ENCODE assay signal across 15 cellular contexts in the genomic region with DNA sequence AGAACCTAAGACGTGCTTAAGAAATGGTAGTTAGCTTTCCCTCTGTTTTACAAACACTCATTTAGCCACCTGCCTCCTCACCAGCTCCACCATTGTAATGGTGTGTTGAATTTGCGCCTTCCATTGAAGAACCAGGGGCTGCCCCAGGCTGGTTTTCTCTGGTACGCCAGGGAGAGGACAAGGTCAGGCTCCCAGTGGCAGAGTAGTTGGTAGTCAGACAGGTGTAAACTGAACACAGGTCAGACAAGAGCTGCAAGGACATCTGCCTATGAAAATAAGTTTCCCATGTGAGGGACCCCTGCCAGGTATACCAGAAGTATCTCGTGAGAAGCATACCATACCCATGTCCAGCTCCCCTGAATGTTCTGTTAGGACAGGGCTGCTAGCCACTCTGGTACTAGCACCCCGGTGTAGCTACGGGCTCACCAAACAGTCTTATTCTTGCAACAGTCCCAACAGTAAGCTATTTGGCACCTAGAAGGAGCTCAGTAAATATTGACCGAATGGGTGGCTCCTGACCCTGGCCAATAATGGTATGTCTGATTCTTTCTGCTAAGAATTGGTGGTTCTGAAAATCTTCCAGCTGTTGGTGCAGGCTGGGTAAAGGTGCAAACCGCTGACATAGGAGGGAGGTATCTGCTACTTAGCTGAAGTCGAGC.
DNase-seq lines count a peak whose midpoint lies in the region; ATAC-seq and TF ChIP-seq lines count a peak whose summit lies in the region.
"Had no signal": no experiment of that assay in that cellular context is flagged by ENCODE, and none has a peak within 500 bp of the region (broad histone marks: within the 10 kb centered on the region; RNA-seq: fewer than 3 reads in every experiment).

No MANE protein-coding gene starts in this region.

- H3K27me3 ChIP-seq in upper lobe of right lung (no peaks in the 10 kb centered on the region), sigmoid colon (no peaks in the 10 kb centered on the region)
- H3K27me3 ChIP-seq: BLaER1 had no signal

- H3K36me3 Mint-ChIP-seq in memory B cell, result peaks cover 2% of the 10 kb centered on the region
- H3K36me3 Mint-ChIP-seq: CD4-positive, CD25-positive, alpha-beta regulatory T cell had no signal

- TF ChIP-seq POLR2A in sigmoid colon (IDR thresholded peaks at IDR 0.05), result no peak

- peak; percentile 21 for DNase-seq in NCI-H146 (lab: John Stamatoyannopoulos, UW)
- DNase-seq in NCI-H146 treated with DMSO at 0.1 percent for 48 hours (lab: John Stamatoyannopoulos, UW; ENCODE audit: unreplicated experiment), result no peak
- no peak for DNase-seq in left lobe of liver (ENCODE audit: low spot score)
- no peak for DNase-seq in memory B cell (ENCODE audit: low spot score in 2 of 2)
- DNase-seq in upper lobe of right lung, result no peak
- no peak for DNase-seq in sigmoid colon
- DNase-seq in NCI-H2107 treated with DMSO at 0.1 percent for 48 hours (lab: John Stamatoyannopoulos, UW; ENCODE audit: unreplicated experiment), result no peak
- no peak for DNase-seq in GM13977 (ENCODE audit: low spot score)
- DNase-seq: CD4-positive, CD25-positive, alpha-beta regulatory T cell; DMS53; GF-D8; HCEC 1CT; HFFc6 had no signal

- TF ChIP-seq CTCF in upper lobe of right lung (IDR thresholded peaks at IDR 0.05) (no peak), sigmoid colon (IDR thresholded peaks at IDR 0.05) (no peak), GM13977 (IDR thresholded peaks at IDR 0.05; ENCODE audit: extremely low read depth, insufficient read depth, missing control alignments) (no peak)

- H3K9me3 ChIP-seq in upper lobe of right lung (no peaks in the 10 kb centered on the region), sigmoid colon (no peaks in the 10 kb centered on the region)

- no peak overlapping the region for H3K4me3 Mint-ChIP-seq in memory B cell
- H3K4me3 Mint-ChIP-seq: CD4-positive, CD25-positive, alpha-beta regulatory T cell; HFFc6 had no signal

- H3K27ac ChIP-seq in upper lobe of right lung, result no peak overlapping the region
- H3K27ac ChIP-seq in sigmoid colon, result no peak overlapping the region
- H3K27ac ChIP-seq: 22Rv1 had no signal

- H3K9me3 Mint-ChIP-seq in memory B cell, result no peaks in the 10 kb centered on the region

- H3K36me3 ChIP-seq in upper lobe of right lung (no peaks in the 10 kb centered on the region), sigmoid colon (peaks cover 0 to 16% (median 0%) of the 10 kb centered on the region in 4 donors)

- ATAC-seq in left lobe of liver (peak; percentile 70), memory B cell (ENCODE audit: low read depth) (no peak), upper lobe of right lung (peak; percentile 71)

- H3K4me1 ChIP-seq in upper lobe of right lung (no peaks in the 10 kb centered on the region), sigmoid colon (no peaks in the 10 kb centered on the region)

- no peak for TF ChIP-seq EP300 in sigmoid colon (IDR thresholded peaks at IDR 0.05)

- intact Hi-C loops in upper lobe of right lung (cut with DNase I), result no loop called here
- intact Hi-C loops in sigmoid colon (cut with DNase I), result no loop called here

- H3K27me3 Mint-ChIP-seq in memory B cell, result no peaks in the 10 kb centered on the region
- H3K27me3 Mint-ChIP-seq: CD4-positive, CD25-positive, alpha-beta regulatory T cell had no signal

- in situ Hi-C loops in GM13977 (cut with MboI; ENCODE audit: low pct_unique_long_range_greater_than_20kb, low sequenced_read_pairs, unreplicated experiment), result no loop called here

- H3K4me1 Mint-ChIP-seq in memory B cell, result peaks cover 17% of the 10 kb centered on the region
- H3K4me1 Mint-ChIP-seq: CD4-positive, CD25-positive, alpha-beta regulatory T cell had no signal

- 52 to 87% methylated on average over 9 of the region's 9 CpGs for WGBS in sigmoid colon, 2 donors

- peak overlapping the region; percentile 14 for H3K27ac Mint-ChIP-seq in memory B cell
- H3K27ac Mint-ChIP-seq: CD4-positive, CD25-positive, alpha-beta regulatory T cell; HFFc6 had no signal

- H3K4me3 ChIP-seq in upper lobe of right lung, result no peak overlapping the region
- no peak overlapping the region for H3K4me3 ChIP-seq in sigmoid colon
- H3K4me3 ChIP-seq: BLaER1 had no signal
